Comparison of ENCODE assay signal across 1 cellular context in the genomic region with DNA sequence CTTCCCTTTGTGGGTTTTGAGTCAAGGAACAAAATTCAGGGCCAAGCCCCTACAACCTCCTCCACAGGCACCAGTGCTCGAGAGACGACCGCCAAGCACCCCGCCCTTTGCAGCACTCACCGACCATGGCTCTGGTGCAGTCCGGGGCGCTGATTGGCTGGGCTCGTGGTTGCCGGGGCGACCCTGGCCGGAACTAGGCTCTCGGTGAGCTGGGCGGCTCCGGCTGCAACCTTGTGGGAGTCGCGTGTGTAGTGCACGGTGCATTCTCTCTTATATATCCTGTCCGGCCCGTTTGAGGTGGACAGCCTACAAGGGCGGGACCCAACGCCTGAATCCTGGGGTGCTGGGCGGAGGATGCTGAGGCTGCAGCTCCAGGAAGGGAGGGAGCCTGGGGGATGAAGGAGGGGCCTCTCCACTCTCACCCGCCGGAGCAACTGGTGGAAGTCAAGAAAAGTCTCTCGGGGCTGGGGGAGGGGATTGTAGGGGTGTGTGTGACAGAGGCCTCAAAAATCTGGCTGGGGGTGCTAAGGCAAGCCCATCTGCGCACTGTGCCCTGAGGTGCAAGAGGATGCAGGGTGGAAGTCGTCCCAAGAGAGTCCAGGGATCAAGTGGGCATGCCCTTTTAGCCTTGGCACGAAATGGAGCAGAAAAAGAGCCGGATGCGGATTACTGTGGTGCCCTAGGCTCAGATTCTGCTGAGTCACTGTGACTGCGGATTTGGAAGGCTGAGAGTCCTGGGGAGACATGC.
TF ChIP-seq lines count a peak whose summit lies in the region.

TSS of gene NQO1 (minus strand) at position 248 of the 748 bp plus-strand sequence. CDS start at position 127, 121 bp downstream.

TF ChIP-seq in HepG2, 621 proteins besides CTCF, POLR2A, EP300 and RAD21 (continued from another document and continues in another):
- TF ChIP-seq HES4 (CRISPR knock-in tag; IDR thresholded peaks at IDR 0.05; ENCODE audit: borderline replicate concordance) = peak; percentile 73; the same call in 1 of the 2 replicates
- TF ChIP-seq POLR2G (IDR thresholded peaks at IDR 0.05; ENCODE audit: low read depth, low read length) = peak; percentile 99
- peak; percentile 98 for TF ChIP-seq DR1 (CRISPR knock-in tag; IDR thresholded peaks at IDR 0.05)
- no peak for TF ChIP-seq SMC3 (IDR thresholded peaks at IDR 0.05; ENCODE audit: low read length)
- TF ChIP-seq RAD51 (IDR thresholded peaks at IDR 0.05; ENCODE audit: borderline replicate concordance) = no peak
- peak; percentile 54 for TF ChIP-seq ARID5B (CRISPR knock-in tag; IDR thresholded peaks at IDR 0.05)
- TF ChIP-seq TAF1 (CRISPR knock-in tag; IDR thresholded peaks at IDR 0.05) = peak; percentile 79
- peak; percentile 96 for TF ChIP-seq NFE2 (CRISPR knock-in tag; IDR thresholded peaks at IDR 0.05)
- peak; percentile 49; the same call in 1 of the 2 replicates for TF ChIP-seq RXRA (CRISPR knock-in tag; IDR thresholded peaks at IDR 0.05)
- TF ChIP-seq ZNF713 (CRISPR knock-in tag; IDR thresholded peaks at IDR 0.05) = no peak
- TF ChIP-seq NFKB2 (CRISPR knock-in tag; IDR thresholded peaks at IDR 0.05; ENCODE audit: borderline replicate concordance) = peak; percentile 77; the same call in 1 of the 2 replicates
- peak; percentile 25; the same call in 1 of the 2 replicates for TF ChIP-seq TIGD3 (CRISPR knock-in tag; IDR thresholded peaks at IDR 0.05; ENCODE audit: borderline replicate concordance)
- no peak for TF ChIP-seq ZNF841 (CRISPR knock-in tag; IDR thresholded peaks at IDR 0.05; ENCODE audit: borderline replicate concordance)
- TF ChIP-seq, protein P1, sequence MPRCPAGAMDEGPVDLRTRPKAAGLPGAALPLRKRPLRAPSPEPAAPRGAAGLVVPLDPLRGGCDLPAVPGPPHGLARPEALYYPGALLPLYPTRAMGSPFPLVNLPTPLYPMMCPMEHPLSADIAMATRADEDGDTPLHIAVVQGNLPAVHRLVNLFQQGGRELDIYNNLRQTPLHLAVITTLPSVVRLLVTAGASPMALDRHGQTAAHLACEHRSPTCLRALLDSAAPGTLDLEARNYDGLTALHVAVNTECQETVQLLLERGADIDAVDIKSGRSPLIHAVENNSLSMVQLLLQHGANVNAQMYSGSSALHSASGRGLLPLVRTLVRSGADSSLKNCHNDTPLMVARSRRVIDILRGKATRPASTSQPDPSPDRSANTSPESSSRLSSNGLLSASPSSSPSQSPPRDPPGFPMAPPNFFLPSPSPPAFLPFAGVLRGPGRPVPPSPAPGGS (CRISPR knock-in tag; IDR thresholded peaks at IDR 0.05) = peak; percentile 89; the same call in 1 of the 2 replicates
- TF ChIP-seq HNRNPLL (IDR thresholded peaks at IDR 0.05; ENCODE audit: low read depth, low read length, poor library complexity, severe bottlenecking) = peak; percentile 74
- TF ChIP-seq MLXIP (CRISPR knock-in tag; IDR thresholded peaks at IDR 0.05; ENCODE audit: borderline replicate concordance) = no peak
- TF ChIP-seq MYC (CRISPR knock-in tag; IDR thresholded peaks at IDR 0.05; ENCODE audit: borderline replicate concordance) = peak; percentile 72; the same call in 1 of the 2 replicates
- no peak for TF ChIP-seq ZBTB1 (CRISPR knock-in tag; IDR thresholded peaks at IDR 0.05; ENCODE audit: borderline replicate concordance)
- peak; percentile 74 for TF ChIP-seq ZSCAN9 (CRISPR knock-in tag; IDR thresholded peaks at IDR 0.05; ENCODE audit: borderline replicate concordance)
- TF ChIP-seq PRDM10 (CRISPR knock-in tag; IDR thresholded peaks at IDR 0.05; ENCODE audit: low read depth) = peak; percentile 48; the same call in 1 of the 2 replicates
- TF ChIP-seq ZFAT (CRISPR knock-in tag; conservative IDR thresholded peaks at IDR 0.05) = no peak
- peak; percentile 67; the same call in 1 of the 2 replicates for TF ChIP-seq YEATS4 (CRISPR knock-in tag; IDR thresholded peaks at IDR 0.05; ENCODE audit: borderline replicate concordance)
- no peak for TF ChIP-seq AKAP8 (CRISPR knock-in tag; IDR thresholded peaks at IDR 0.05)
- TF ChIP-seq MIER3 (CRISPR knock-in tag; IDR thresholded peaks at IDR 0.05; ENCODE audit: borderline replicate concordance) = peak; percentile 46; the same call in 1 of the 2 replicates
- TF ChIP-seq SRSF4 (IDR thresholded peaks at IDR 0.05; ENCODE audit: low read depth, low read length, poor library complexity, severe bottlenecking) = no peak
- TF ChIP-seq NFYB (CRISPR knock-in tag; IDR thresholded peaks at IDR 0.05) = peak; percentile 77
- peak; percentile 72 for TF ChIP-seq NFKBIZ (CRISPR knock-in tag; IDR thresholded peaks at IDR 0.05)
- TF ChIP-seq, protein P2, sequence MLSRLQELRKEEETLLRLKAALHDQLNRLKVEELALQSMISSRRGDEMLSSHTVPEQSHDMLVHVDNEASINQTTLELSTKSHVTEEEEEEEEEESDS (CRISPR knock-in tag; IDR thresholded peaks at IDR 0.05; ENCODE audit: borderline replicate concordance) = no peak
- TF ChIP-seq HNF4A (CRISPR knock-in tag; IDR thresholded peaks at IDR 0.05) = peak; percentile 48
- TF ChIP-seq ZNF547 (CRISPR knock-in tag; IDR thresholded peaks at IDR 0.05) = peak; percentile 37; the same call in 1 of the 2 replicates
- TF ChIP-seq GATAD1 (CRISPR knock-in tag; IDR thresholded peaks at IDR 0.05) = no peak; the same call in none of the 2 replicates
- 0 out of 2 replicates have a peak, but pooled peaks have one; percentile 64 for TF ChIP-seq ZNF446 (CRISPR knock-in tag; IDR thresholded peaks at IDR 0.05)
- 0 out of 2 replicates have a peak, but pooled peaks have one; percentile 34 for TF ChIP-seq ZNF768 (CRISPR knock-in tag; IDR thresholded peaks at IDR 0.05)
- TF ChIP-seq ZBTB3 (CRISPR knock-in tag; IDR thresholded peaks at IDR 0.05; ENCODE audit: borderline replicate concordance, low read depth) = no peak
- peak; percentile 28; the same call in 1 of the 2 replicates for TF ChIP-seq ZSCAN5A (CRISPR knock-in tag; IDR thresholded peaks at IDR 0.05; ENCODE audit: borderline replicate concordance)
- no peak; the same call in 1 of the 2 replicates for TF ChIP-seq ZNF441 (CRISPR knock-in tag; IDR thresholded peaks at IDR 0.05; ENCODE audit: borderline replicate concordance)
- peak; percentile 96 for TF ChIP-seq ZNF687 (CRISPR knock-in tag; IDR thresholded peaks at IDR 0.05)
